1 cellular context compared by ENCODE assay signal in the genomic region with DNA sequence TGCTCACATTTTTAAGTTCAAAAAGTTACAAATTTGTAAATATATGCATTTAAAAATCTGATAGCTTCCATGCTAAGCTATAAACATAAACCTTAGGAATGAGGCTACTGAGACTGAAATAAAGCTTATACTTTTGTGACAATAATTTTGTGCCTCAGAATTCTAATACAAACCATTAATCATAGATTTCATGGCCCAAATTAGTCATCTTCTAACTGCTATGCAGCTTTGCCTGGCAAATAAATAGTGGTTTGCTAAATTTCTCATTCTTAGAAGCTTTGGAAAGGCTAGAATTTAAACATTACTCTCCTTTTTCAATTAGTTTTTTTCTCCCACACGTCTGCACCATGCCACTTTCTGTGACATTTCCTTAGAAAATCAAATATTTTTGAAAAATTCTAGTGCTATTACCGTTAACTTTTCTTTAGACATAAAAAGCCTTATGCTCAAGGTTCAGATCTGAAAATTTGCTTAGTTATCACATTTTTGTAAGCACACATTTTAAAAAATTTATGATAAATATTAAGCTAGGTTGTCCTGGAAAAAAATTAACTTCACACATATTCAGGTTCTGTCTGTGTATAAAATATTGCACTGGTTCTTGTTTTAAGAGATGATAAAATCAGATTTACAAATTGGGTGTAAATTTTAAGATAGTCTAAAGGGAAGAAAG.
TF ChIP-seq lines count a peak whose summit lies in the region.

No MANE protein-coding gene starts in this region.

TF ChIP-seq in HepG2, 621 proteins besides CTCF, POLR2A, EP300 and RAD21:
- TF ChIP-seq PITX1 (CRISPR knock-in tag; IDR thresholded peaks at IDR 0.05) (no peak), ETS1 (CRISPR knock-in tag; IDR thresholded peaks at IDR 0.05) (no peak), ZNF607 (CRISPR knock-in tag; IDR thresholded peaks at IDR 0.05; ENCODE audit: borderline replicate concordance) (no peak), SYNCRIP (IDR thresholded peaks at IDR 0.05; ENCODE audit: insufficient read depth, low read depth, low read length) (no peak), MAFK (conservative IDR thresholded peaks at IDR 0.05 in 1 of 2, IDR thresholded peaks at IDR 0.05 in 1 of 2; ENCODE audit: low read length in 2 of 2) (peak; percentile 38 to 69; a peak in 2 of 4 replicates), ZNF318 (CRISPR knock-in tag; IDR thresholded peaks at IDR 0.05) (no peak), RBM39 (IDR thresholded peaks at IDR 0.05; ENCODE audit: low read depth, low read length, poor library complexity, severe bottlenecking) (no peak), MAFF (IDR thresholded peaks at IDR 0.05; ENCODE audit: low read depth, low read length) (peak; percentile 59; the same call in 1 of the 2 replicates), ZNF616 (CRISPR knock-in tag; IDR thresholded peaks at IDR 0.05; ENCODE audit: low read depth) (no peak), ZNF552 (CRISPR knock-in tag; IDR thresholded peaks at IDR 0.05; ENCODE audit: borderline replicate concordance) (no peak)
- TF ChIP-seq, protein P1, sequence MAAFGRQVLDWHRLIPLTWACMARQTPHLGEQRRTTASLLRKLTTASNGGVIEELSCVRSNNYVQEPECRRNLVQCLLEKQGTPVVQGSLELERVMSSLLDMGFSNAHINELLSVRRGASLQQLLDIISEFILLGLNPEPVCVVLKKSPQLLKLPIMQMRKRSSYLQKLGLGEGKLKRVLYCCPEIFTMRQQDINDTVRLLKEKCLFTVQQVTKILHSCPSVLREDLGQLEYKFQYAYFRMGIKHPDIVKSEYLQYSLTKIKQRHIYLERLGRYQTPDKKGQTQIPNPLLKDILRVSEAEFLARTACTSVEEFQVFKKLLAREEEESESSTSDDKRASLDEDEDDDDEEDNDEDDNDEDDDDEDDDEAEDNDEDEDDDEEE (CRISPR knock-in tag; IDR thresholded peaks at IDR 0.05) = no peak
